Comparison of ENCODE assay signal across 8 cellular contexts in the genomic region with DNA sequence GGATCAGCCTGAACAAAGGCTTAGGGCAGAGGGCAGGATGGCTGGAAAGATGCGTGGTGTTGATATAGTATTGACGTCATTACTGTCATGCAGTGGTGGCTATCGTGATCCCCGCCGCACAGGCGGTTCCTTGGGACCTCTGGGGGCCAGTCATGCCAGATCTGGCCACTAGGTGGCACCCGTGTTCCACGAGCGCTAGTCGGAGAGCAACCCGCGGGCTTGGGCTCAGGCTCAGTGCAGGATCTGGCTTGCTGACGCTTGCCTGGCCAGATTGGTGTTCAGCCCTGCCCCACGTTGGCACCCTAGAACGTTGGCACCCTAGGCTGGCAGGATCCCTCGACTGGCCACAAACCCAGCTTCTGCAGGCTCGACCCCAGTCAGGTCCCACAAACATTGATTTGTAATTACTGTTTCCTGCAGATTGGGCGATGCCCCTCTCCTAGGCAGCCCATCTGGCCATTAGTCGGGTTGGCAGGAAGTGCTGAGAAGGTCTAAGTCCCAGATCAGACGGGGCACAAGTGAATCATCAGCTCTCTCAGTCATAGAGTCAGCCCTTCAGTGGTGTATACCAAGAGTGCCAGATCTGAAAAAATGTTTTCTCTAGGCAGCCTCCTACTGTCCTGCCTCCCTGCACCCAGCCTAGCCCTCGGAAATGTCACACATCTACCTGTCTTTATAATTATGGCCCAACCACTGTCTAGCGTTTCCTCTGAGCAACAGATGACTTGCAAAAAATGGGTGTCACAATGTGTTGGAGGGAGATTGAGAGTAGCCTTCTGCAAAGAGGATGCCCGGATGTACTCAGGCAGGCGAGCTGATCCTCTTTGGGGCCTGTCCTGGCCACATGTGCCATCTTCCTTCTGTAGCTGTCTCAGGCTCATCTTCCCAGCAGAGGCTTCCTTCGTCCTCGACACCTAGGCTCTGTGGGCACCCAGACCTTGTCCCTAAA.
A peak's percentile ranks its signal among the peaks of the same experiment; 100 is the strongest.
DNase-seq lines count a peak whose midpoint lies in the region; ATAC-seq, FAIRE-seq and TF ChIP-seq lines count a peak whose summit lies in the region.

No MANE protein-coding gene starts in this region.

- DNase-seq in AG04449 (ENCODE audit: low read depth, low spot score) = peak; percentile 17
- DNase-seq in NCI-H2107 (lab: John Stamatoyannopoulos, UW) = peak; percentile 82
- peak; percentile 87 for DNase-seq in WERI-Rb-1
- peak; percentile 79 to 84 for DNase-seq in T47D (ENCODE audit: low read depth in 1 of 2, low spot score in 1 of 2)
- DNase-seq in kidney = peak; percentile 95
- DNase-seq in stimulated activated CD4-positive, alpha-beta T cell treated with anti-CD3 and anti-CD28 coated beads, Interleukin-1b, Interleukin-23, amount 100 ng/mL, for 48 hours = peak; percentile 85

- H3K27ac ChIP-seq in WERI-Rb-1 (no peak overlapping the region), kidney (ENCODE audit: low read depth in 2 of 2, low read length in 2 of 2) (no peak overlapping the region)

- H3K9ac ChIP-seq in kidney (ENCODE audit: low read length in 2 of 2) = no peak overlapping the region

- H3K4me3 ChIP-seq in AG04449 (ENCODE audit: low read depth, low read length) = peak overlapping the region; percentile 31
- H3K4me3 ChIP-seq in WERI-Rb-1 (ENCODE audit: low read depth, low read length) = peak overlapping the region; percentile 13
- peak overlapping the region in 1 of 2 donors; percentile 13 for H3K4me3 ChIP-seq in kidney (ENCODE audit: low read length in 2 of 2)

- CTCF ChIA-PET in AG04449 (lab: Yijun Ruan, JAX) = interaction anchor here (0.6 to 6.2 kb wide), 26 partner anchors 10 to 1200 kb away, joined by 3 to 175 read pairs (median 4); no protein-coding TSS in a partner anchor

- H3K36me3 ChIP-seq in WERI-Rb-1 (no peaks in the 10 kb centered on the region), kidney (ENCODE audit: control insufficient read depth in 1 of 2, insufficient read depth in 2 of 2, low read length in 2 of 2) (no peaks in the 10 kb centered on the region)

- no peaks in the 10 kb centered on the region for H3K27me3 ChIP-seq in WERI-Rb-1 (ENCODE audit: insufficient read depth, low read depth, severe bottlenecking)

- peaks cover 0 to 6% of the 10 kb centered on the region in 2 donors for H3K4me1 ChIP-seq in kidney (ENCODE audit: control insufficient read depth in 1 of 2, insufficient read depth in 1 of 2, low read depth in 1 of 2, low read length in 2 of 2)

- no peaks in the 10 kb centered on the region for H3K9me3 ChIP-seq in WERI-Rb-1 (ENCODE audit: severe bottlenecking)
- no peaks in the 10 kb centered on the region for H3K9me3 ChIP-seq in kidney (ENCODE audit: control insufficient read depth in 1 of 2, low read length in 2 of 2)

- in situ Hi-C loops in T47D (cut with HindIII; ENCODE audit: low pct_unique_long_range_greater_than_20kb, low sequenced_read_pairs) = no loop called here

- ATAC-seq in GM18511 (IDR thresholded peaks at IDR 0.05; ENCODE audit: unreplicated experiment) (peak; percentile 96), HG02981 (IDR thresholded peaks at IDR 0.05; ENCODE audit: unreplicated experiment) (peak; percentile 92)

- POLR2A ChIA-PET in AG04449 (lab: Yijun Ruan, JAX) = interaction anchor here (1.1 kb wide), 1 partner anchor 68 kb away, joined by 3 read pairs; no protein-coding TSS in a partner anchor

- TF ChIP-seq CTCF in AG04449 (IDR thresholded peaks at IDR 0.05; ENCODE audit: insufficient read depth, low read length, missing control alignments) (peak; percentile 98), WERI-Rb-1 (IDR thresholded peaks at IDR 0.05; ENCODE audit: low read depth, low read length) (peak; percentile 97), kidney (IDR thresholded peaks at IDR 0.05; ENCODE audit: borderline replicate concordance, extremely low read depth, insufficient read depth) (peak; percentile 100)

- intact Hi-C loops in kidney (cut with DNase I) = loop anchor here (5.0 kb wide), 1 partner anchor 69 kb away; no protein-coding TSS in a partner anchor

- no peak for FAIRE-seq in kidney (lab: Jason Lieb, UNC)

Comparison
In these comparisons a context has a peak if more than half of its experiments do, and no peak if none do; other contexts are left out.
1. DNase-seq: peak in every context shown above with its lines; median percentile 95 in kidney; 87 in WERI-Rb-1; 85 in stimulated activated CD4-positive, alpha-beta T cell treated with anti-CD3 and anti-CD28 coated beads, Interleukin-1b, Interleukin-23, amount 100 ng/mL, for 48 hours; 82 in NCI-H2107; 82 in T47D; 17 in AG04449.